In genomic region chr4:141435446-141436225, GRCh38 we compare ENCODE assay signal across 16 cellular contexts.
"Had no signal": no experiment of that assay in that cellular context is flagged by ENCODE, and none has a peak within 500 bp of the region (broad histone marks: within the 10 kb centered on the region; RNA-seq: fewer than 3 reads in every experiment).

No MANE protein-coding gene starts in this region.

- H3K36me3 Mint-ChIP-seq: activated CD4-positive, alpha-beta memory T cell treated with anti-CD3 and anti-CD28 coated beads for 36 hours; activated naive CD8-positive, alpha-beta T cell treated with anti-CD3 and anti-CD28 coated beads, Interleukin-2, amount 10 ng/mL, durations not matched to agents 7 days and 5 days; T-cell had no signal

- H3K4me3 Mint-ChIP-seq: activated CD4-positive, alpha-beta memory T cell treated with anti-CD3 and anti-CD28 coated beads for 36 hours; activated naive CD8-positive, alpha-beta T cell treated with anti-CD3 and anti-CD28 coated beads, Interleukin-2, amount 10 ng/mL, durations not matched to agents 7 days and 5 days; activated T-cell treated with anti-CD3 and anti-CD28 coated beads, Interleukin-2, amount 50 U/mL, for 72 hours; neural crest cell; stimulated activated naive CD8-positive, alpha-beta T cell treated with anti-CD3 and anti-CD28 coated beads, Interleukin-15, amount 100 ng/mL, for 72 hours; T-cell had no signal

- H3K27ac Mint-ChIP-seq: activated CD4-positive, alpha-beta memory T cell treated with anti-CD3 and anti-CD28 coated beads for 36 hours; activated naive CD8-positive, alpha-beta T cell treated with anti-CD3 and anti-CD28 coated beads, Interleukin-2, amount 10 ng/mL, durations not matched to agents 7 days and 5 days; activated T-cell treated with anti-CD3 and anti-CD28 coated beads, Interleukin-2, amount 50 U/mL, for 72 hours; stimulated activated naive CD8-positive, alpha-beta T cell treated with anti-CD3 and anti-CD28 coated beads, Interleukin-15, amount 100 ng/mL, for 72 hours; T-cell had no signal

- H3K36me3 ChIP-seq: ascending aorta, gastroesophageal sphincter had no signal

- ATAC-seq: activated T-cell treated with anti-CD3 and anti-CD28 coated beads, Interleukin-2, amount 50 U/mL, for 72 hours; gastroesophageal sphincter; stimulated activated naive CD8-positive, alpha-beta T cell treated with anti-CD3 and anti-CD28 coated beads, Interleukin-15, amount 100 ng/mL, for 72 hours; T-cell had no signal

- DNase-seq: activated CD4-positive, alpha-beta memory T cell treated with anti-CD3 and anti-CD28 coated beads for 36 hours; activated CD4-positive, alpha-beta T cell treated with anti-CD3 and anti-CD28 coated beads for 1 hour; activated gamma-delta T cell treated with Interleukin-2 at 50 U/mL for 16 hours; activated naive CD8-positive, alpha-beta T cell treated with anti-CD3 and anti-CD28 coated beads, Interleukin-2, amount 10 ng/mL, durations not matched to agents 7 days and 5 days; activated T-cell treated with anti-CD3 and anti-CD28 coated beads, Interleukin-2, amount 50 U/mL, for 72 hours; central memory CD4-positive, alpha-beta T cell; effector memory CD4-positive, alpha-beta T cell; stimulated activated CD4-positive, alpha-beta T cell treated with anti-CD3 and anti-CD28 coated beads, Interleukin-15, amount 100 ng/mL, for 24 hours; stimulated activated CD4-positive, alpha-beta T cell treated with anti-CD3 and anti-CD28 coated beads, Interleukin-4, amount 100 ng/mL, for 4 hours; stimulated activated naive CD8-positive, alpha-beta T cell treated with anti-CD3 and anti-CD28 coated beads, Interleukin-15, amount 100 ng/mL, for 72 hours; T-cell; T1000; testis had no signal

- H3K9me3 Mint-ChIP-seq: activated CD4-positive, alpha-beta memory T cell treated with anti-CD3 and anti-CD28 coated beads for 36 hours; activated naive CD8-positive, alpha-beta T cell treated with anti-CD3 and anti-CD28 coated beads, Interleukin-2, amount 10 ng/mL, durations not matched to agents 7 days and 5 days; stimulated activated naive CD8-positive, alpha-beta T cell treated with anti-CD3 and anti-CD28 coated beads, Interleukin-15, amount 100 ng/mL, for 72 hours had no signal

- H3K27me3 Mint-ChIP-seq: activated CD4-positive, alpha-beta memory T cell treated with anti-CD3 and anti-CD28 coated beads for 36 hours; activated naive CD8-positive, alpha-beta T cell treated with anti-CD3 and anti-CD28 coated beads, Interleukin-2, amount 10 ng/mL, durations not matched to agents 7 days and 5 days; stimulated activated naive CD8-positive, alpha-beta T cell treated with anti-CD3 and anti-CD28 coated beads, Interleukin-15, amount 100 ng/mL, for 72 hours had no signal

- H3K27me3 ChIP-seq: ascending aorta, gastroesophageal sphincter, testis had no signal

- H3K4me1 Mint-ChIP-seq: activated naive CD8-positive, alpha-beta T cell treated with anti-CD3 and anti-CD28 coated beads, Interleukin-2, amount 10 ng/mL, durations not matched to agents 7 days and 5 days; neural crest cell; stimulated activated naive CD8-positive, alpha-beta T cell treated with anti-CD3 and anti-CD28 coated beads, Interleukin-15, amount 100 ng/mL, for 72 hours; T-cell had no signal

- H3K4me3 ChIP-seq: ascending aorta, gastroesophageal sphincter, testis had no signal
